In genomic region chr3:95227092-95227491, GRCh38 we compare ENCODE assay signal across 9 cellular contexts.
"Had no signal": no experiment of that assay in that cellular context is flagged by ENCODE, and none has a peak within 500 bp of the region (broad histone marks: within the 10 kb centered on the region; RNA-seq: fewer than 3 reads in every experiment).

No MANE protein-coding gene starts in this region.

- FAIRE-seq: H1, H54, HTR-8/SVneo, K562 had no signal

- H2AFZ ChIP-seq: GM23338 had no signal

- DNase-seq: H9, HCEC 1CT, IMR-90, KG1 had no signal

- H3K4me2 ChIP-seq: GM23338 had no signal

- ATAC-seq: GM23338, K562 had no signal

- H3K4me3 ChIP-seq: GM23338, K562 had no signal
